ENCODE assay signal across 1 cellular context in the genomic region with DNA sequence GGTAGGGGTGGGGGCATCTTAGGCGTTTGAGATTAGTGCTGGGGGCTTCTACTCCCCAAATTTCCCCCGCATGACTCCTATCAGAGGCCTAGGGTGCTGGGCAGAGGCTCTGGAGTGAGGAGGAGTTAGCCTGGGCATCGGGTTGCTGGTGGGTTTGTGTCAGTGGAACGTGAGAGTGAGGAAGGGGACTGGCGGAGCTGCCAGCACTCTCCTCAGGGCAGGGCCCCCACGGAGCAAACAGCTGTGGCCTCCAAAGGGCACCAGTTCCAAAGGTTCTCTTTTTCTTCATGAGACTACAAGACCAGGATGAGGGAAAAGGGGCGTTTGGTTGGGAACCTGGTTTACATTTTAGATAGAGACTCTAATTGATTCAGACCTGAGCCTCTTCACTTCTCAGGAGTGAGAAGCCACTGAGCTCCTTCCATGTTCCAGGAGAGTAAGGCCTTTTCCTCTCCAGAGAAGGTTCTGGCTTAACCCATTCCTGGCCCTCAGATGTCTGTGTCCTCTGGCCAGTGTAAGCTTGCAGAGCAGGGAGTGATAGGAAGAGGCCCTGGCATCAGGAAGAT.
A peak's percentile ranks its signal among the peaks of the same experiment; 100 is the strongest.
TF ChIP-seq lines count a peak whose summit lies in the region.

No MANE protein-coding gene starts in this region.

TF ChIP-seq in HepG2, 621 proteins besides CTCF, POLR2A, EP300 and RAD21:
- TF ChIP-seq ZNF446 (CRISPR knock-in tag; IDR thresholded peaks at IDR 0.05) (0 out of 2 replicates have a peak, but pooled peaks have one; percentile 46), SPEN (CRISPR knock-in tag; IDR thresholded peaks at IDR 0.05; ENCODE audit: low read depth) (no peak), GATAD2A (CRISPR knock-in tag; IDR thresholded peaks at IDR 0.05) (peak; percentile 44; the same call in 1 of the 2 replicates), PAXIP1 (CRISPR knock-in tag; conservative IDR thresholded peaks at IDR 0.05) (peak; percentile 64), SIX1 (CRISPR knock-in tag; IDR thresholded peaks at IDR 0.05; ENCODE audit: borderline replicate concordance) (no peak), KDM6A (CRISPR knock-in tag; IDR thresholded peaks at IDR 0.05; ENCODE audit: low read depth) (0 out of 2 replicates have a peak, but pooled peaks have one; percentile 37), TFAP4 (IDR thresholded peaks at IDR 0.05; ENCODE audit: borderline replicate concordance, low read depth) (peak; percentile 79; the same call in 1 of the 2 replicates), FOSL1 (CRISPR knock-in tag; IDR thresholded peaks at IDR 0.05; ENCODE audit: borderline replicate concordance) (no peak), ATRX (CRISPR knock-in tag; IDR thresholded peaks at IDR 0.05; ENCODE audit: borderline replicate concordance) (no peak), RELA (CRISPR knock-in tag; IDR thresholded peaks at IDR 0.05) (no peak), SALL1 (CRISPR knock-in tag; IDR thresholded peaks at IDR 0.05) (peak; percentile 30; the same call in 1 of the 2 replicates), ZBTB7B (CRISPR knock-in tag; IDR thresholded peaks at IDR 0.05) (0 out of 2 replicates have a peak, but pooled peaks have one; percentile 27), ASH2L (IDR thresholded peaks at IDR 0.05; ENCODE audit: insufficient read length, low read depth, low read length) (peak; percentile 31), SAP130 (CRISPR knock-in tag; IDR thresholded peaks at IDR 0.05; ENCODE audit: low read depth) (peak; percentile 18; the same call in 1 of the 2 replicates), HHEX (CRISPR knock-in tag; IDR thresholded peaks at IDR 0.05) (no peak), ZNF652 (CRISPR knock-in tag; IDR thresholded peaks at IDR 0.05; ENCODE audit: borderline replicate concordance, low read depth) (peak; percentile 84), HOXA9 (CRISPR knock-in tag; IDR thresholded peaks at IDR 0.05; ENCODE audit: borderline replicate concordance) (no peak), HNF4A (CRISPR knock-in tag; IDR thresholded peaks at IDR 0.05) (peak; percentile 51; the same call in 1 of the 2 replicates), BORCS8-MEF2B (CRISPR knock-in tag; IDR thresholded peaks at IDR 0.05) (no peak)
- TF ChIP-seq, protein P1, sequence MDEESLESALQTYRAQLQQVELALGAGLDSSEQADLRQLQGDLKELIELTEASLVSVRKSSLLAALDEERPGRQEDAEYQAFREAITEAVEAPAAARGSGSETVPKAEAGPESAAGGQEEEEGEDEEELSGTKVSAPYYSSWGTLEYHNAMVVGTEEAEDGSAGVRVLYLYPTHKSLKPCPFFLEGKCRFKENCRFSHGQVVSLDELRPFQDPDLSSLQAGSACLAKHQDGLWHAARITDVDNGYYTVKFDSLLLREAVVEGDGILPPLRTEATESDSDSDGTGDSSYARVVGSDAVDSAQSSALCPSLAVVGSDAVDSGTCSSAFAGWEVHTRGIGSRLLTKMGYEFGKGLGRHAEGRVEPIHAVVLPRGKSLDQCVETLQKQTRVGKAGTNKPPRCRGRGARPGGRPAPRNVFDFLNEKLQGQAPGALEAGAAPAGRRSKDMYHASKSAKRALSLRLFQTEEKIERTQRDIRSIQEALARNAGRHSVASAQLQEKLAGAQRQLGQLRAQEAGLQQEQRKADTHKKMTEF (CRISPR knock-in tag; IDR thresholded peaks at IDR 0.05) = 0 out of 2 replicates have a peak, but pooled peaks have one; percentile 19
- TF ChIP-seq, protein P2, sequence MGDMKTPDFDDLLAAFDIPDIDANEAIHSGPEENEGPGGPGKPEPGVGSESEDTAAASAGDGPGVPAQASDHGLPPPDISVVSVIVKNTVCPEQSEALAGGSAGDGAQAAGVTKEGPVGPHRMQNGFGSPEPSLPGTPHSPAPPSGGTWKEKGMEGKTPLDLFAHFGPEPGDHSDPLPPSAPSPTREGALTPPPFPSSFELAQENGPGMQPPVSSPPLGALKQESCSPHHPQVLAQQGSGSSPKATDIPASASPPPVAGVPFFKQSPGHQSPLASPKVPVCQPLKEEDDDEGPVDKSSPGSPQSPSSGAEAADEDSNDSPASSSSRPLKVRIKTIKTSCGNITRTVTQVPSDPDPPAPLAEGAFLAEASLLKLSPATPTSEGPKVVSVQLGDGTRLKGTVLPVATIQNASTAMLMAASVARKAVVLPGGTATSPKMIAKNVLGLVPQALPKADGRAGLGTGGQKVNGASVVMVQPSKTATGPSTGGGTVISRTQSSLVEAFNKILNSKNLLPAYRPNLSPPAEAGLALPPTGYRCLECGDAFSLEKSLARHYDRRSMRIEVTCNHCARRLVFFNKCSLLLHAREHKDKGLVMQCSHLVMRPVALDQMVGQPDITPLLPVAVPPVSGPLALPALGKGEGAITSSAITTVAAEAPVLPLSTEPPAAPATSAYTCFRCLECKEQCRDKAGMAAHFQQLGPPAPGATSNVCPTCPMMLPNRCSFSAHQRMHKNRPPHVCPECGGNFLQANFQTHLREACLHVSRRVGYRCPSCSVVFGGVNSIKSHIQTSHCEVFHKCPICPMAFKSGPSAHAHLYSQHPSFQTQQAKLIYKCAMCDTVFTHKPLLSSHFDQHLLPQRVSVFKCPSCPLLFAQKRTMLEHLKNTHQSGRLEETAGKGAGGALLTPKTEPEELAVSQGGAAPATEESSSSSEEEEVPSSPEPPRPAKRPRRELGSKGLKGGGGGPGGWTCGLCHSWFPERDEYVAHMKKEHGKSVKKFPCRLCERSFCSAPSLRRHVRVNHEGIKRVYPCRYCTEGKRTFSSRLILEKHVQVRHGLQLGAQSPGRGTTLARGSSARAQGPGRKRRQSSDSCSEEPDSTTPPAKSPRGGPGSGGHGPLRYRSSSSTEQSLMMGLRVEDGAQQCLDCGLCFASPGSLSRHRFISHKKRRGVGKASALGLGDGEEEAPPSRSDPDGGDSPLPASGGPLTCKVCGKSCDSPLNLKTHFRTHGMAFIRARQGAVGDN (CRISPR knock-in tag; IDR thresholded peaks at IDR 0.05) = peak; percentile 2; the same call in 1 of the 2 replicates
- TF ChIP-seq, protein P3, sequence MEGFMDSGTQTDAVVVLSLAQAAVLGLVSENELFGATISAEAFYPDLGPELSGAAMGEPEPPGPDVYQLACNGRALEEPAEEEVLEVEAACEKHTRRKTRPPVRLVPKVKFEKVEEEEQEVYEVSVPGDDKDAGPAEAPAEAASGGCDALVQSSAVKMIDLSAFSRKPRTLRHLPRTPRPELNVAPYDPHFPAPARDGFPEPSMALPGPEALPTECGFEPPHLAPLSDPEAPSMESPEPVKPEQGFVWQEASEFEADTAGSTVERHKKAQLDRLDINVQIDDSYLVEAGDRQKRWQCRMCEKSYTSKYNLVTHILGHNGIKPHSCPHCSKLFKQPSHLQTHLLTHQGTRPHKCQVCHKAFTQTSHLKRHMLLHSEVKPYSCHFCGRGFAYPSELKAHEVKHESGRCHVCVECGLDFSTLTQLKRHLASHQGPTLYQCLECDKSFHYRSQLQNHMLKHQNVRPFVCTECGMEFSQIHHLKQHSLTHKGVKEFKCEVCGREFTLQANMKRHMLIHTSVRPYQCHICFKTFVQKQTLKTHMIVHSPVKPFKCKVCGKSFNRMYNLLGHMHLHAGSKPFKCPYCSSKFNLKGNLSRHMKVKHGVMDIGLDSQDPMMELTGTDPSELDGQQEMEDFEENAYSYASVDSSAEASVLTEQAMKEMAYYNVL (CRISPR knock-in tag; IDR thresholded peaks at IDR 0.05; ENCODE audit: borderline replicate concordance) = 0 out of 2 replicates have a peak, but pooled peaks have one; percentile 16
